8 cellular contexts compared by ENCODE assay signal in the genomic region with DNA sequence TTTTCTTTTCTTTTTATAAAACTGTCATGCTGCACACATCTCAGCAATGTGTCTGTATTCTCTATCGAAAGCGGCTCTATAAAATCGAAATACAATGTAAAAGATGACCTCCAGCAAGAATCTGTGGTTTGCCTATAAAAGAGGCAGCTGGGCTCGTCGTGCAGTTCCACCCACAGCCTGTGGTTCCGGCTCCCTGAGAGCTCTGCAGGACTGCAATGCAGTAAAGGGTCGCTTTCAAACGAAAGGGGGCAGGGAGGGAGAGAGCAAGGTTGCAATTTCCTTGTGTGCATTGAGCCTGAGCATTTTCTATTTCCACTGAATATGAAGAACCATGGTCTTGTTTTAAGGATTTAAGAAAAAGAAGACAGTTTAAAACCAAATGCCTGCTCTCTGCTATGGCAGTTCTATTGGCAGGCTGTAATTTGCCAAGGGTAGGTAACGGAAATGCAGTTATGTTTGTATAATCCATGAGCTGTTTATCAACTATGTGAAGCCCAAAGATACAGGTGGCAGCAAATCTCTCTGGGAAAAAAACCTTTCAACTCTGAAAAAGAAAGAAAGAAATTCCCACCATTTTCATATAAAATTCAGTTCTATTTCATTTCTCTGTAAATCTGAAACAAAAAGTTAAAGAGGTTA.
DNase-seq lines count a peak whose midpoint lies in the region; ATAC-seq and TF ChIP-seq lines count a peak whose summit lies in the region.

No MANE protein-coding gene starts in this region.

- no peak overlapping the region for H2BK12ac ChIP-seq in trophoblast cell (ENCODE audit: low read length)

- H3K27me3 ChIP-seq in SK-N-SH (ENCODE audit: insufficient read depth) (no peaks in the 10 kb centered on the region), MG63 (no peaks in the 10 kb centered on the region), mammary epithelial cell (ENCODE audit: insufficient read depth, low read length) (no peaks in the 10 kb centered on the region), trophoblast cell (ENCODE audit: insufficient read depth, low read length) (no peaks in the 10 kb centered on the region)

- no peak overlapping the region for H2AK5ac ChIP-seq in trophoblast cell (ENCODE audit: low read length)

- peak overlapping the region; percentile 53 for H2BK120ac ChIP-seq in trophoblast cell (ENCODE audit: insufficient read depth, low read length, poor library complexity)

- no peak overlapping the region for H3K18ac ChIP-seq in trophoblast cell (ENCODE audit: low read length)

- H2AFZ ChIP-seq in SK-N-SH (ENCODE audit: low read depth) (no peak overlapping the region), mammary epithelial cell (ENCODE audit: low read depth, low read length) (peak overlapping the region; percentile 71), trophoblast cell (ENCODE audit: insufficient read depth, low read length, poor library complexity) (no peak overlapping the region)

- H3K79me2 ChIP-seq in SK-N-SH (ENCODE audit: insufficient read depth) (no peaks in the 10 kb centered on the region), mammary epithelial cell (ENCODE audit: insufficient read depth, low read length) (no peaks in the 10 kb centered on the region), trophoblast cell (ENCODE audit: control insufficient read depth, insufficient read depth, low read length, poor library complexity) (no peaks in the 10 kb centered on the region)

- no peak overlapping the region for H4K91ac ChIP-seq in trophoblast cell (ENCODE audit: low read depth, low read length)

- peak; percentile 67; the same call in 2 of the 3 replicates for ATAC-seq in SK-N-SH treated with all-trans-retinoic acid at 6 μM for 48 hours
- ATAC-seq in HG03442 (IDR thresholded peaks at IDR 0.05; ENCODE audit: unreplicated experiment) = no peak
- ATAC-seq in left cardiac atrium = no peak

- H3K27ac ChIP-seq in SK-N-SH (ENCODE audit: low read depth in 2 of 2, low read length in 1 of 2) (no peak overlapping the region), mammary epithelial cell (ENCODE audit: insufficient read depth, low read depth, low read length) (peak overlapping the region; percentile 29), trophoblast cell (ENCODE audit: low read depth, low read length) (no peak overlapping the region)

- TF ChIP-seq CTCF in SK-N-SH (IDR thresholded peaks at IDR 0.05) (no peak), mammary epithelial cell (conservative IDR thresholded peaks at IDR 0.05 in 1 of 2, IDR thresholded peaks at IDR 0.05 in 1 of 2; ENCODE audit: extremely low read depth in 1 of 2, insufficient read depth in 1 of 2, low read depth in 1 of 2, low read length in 2 of 2) (peak; percentile 4 to 18)

- H3K4ac ChIP-seq in trophoblast cell (ENCODE audit: low read depth, low read length) = no peak overlapping the region

- H3K9ac ChIP-seq in SK-N-SH (no peak overlapping the region), mammary epithelial cell (ENCODE audit: insufficient read depth, low read length) (no peak overlapping the region), trophoblast cell (ENCODE audit: low read length) (no peak overlapping the region)

- H3K4me2 ChIP-seq in SK-N-SH (no peak overlapping the region), mammary epithelial cell (ENCODE audit: insufficient read depth, low read depth, low read length) (peak overlapping the region; percentile 63), trophoblast cell (ENCODE audit: low read length) (no peak overlapping the region)

- H3K9me2 ChIP-seq in SK-N-SH = 0 out of 2 replicates have a peak, but pooled peaks cover 4% of the 10 kb centered on the region

- H3K4me1 ChIP-seq in SK-N-SH (ENCODE audit: control insufficient read depth in 1 of 2, insufficient read depth in 2 of 2, low read depth in 1 of 2, low read length in 1 of 2) = no peaks in the 10 kb centered on the region
- peaks cover 36% of the 10 kb centered on the region for H3K4me1 ChIP-seq in mammary epithelial cell (ENCODE audit: insufficient read depth, low read length)
- H3K4me1 ChIP-seq in trophoblast cell (ENCODE audit: control insufficient read depth in 1 of 2, insufficient read depth in 2 of 2, low read length in 2 of 2) = peaks cover 4 to 11% of the 10 kb centered on the region in 2 experiments

- H3K36me3 ChIP-seq in SK-N-SH (replicated peaks in 1 of 2; ENCODE audit: control insufficient read depth in 1 of 2, insufficient read depth in 2 of 2, low read length in 1 of 2) (no peaks in the 10 kb centered on the region), MG63 (no peaks in the 10 kb centered on the region), mammary epithelial cell (ENCODE audit: insufficient read depth, low read length) (no peaks in the 10 kb centered on the region), trophoblast cell (ENCODE audit: control insufficient read depth in 1 of 2, insufficient read depth in 2 of 2, low read length in 2 of 2) (no peaks in the 10 kb centered on the region)

- BruUV-seq in mammary epithelial cell (replicated peaks; lab: Mats Ljungman, UMichigan) = no TSS peak

- peaks cover 15% of the 10 kb centered on the region for H3K79me1 ChIP-seq in trophoblast cell (ENCODE audit: low read length)

- H3K9me3 ChIP-seq in SK-N-SH (no peaks in the 10 kb centered on the region), MG63 (no peaks in the 10 kb centered on the region), mammary epithelial cell (replicated peaks; ENCODE audit: insufficient read depth, low read length) (no peaks in the 10 kb centered on the region), trophoblast cell (ENCODE audit: insufficient read depth, low read depth, low read length) (no peaks in the 10 kb centered on the region)

- DNase-seq in SK-N-SH (no peak), MG63 (peak; percentile 32), mammary epithelial cell (no peak), trophoblast cell (no peak), SKM-1 (lab: John Stamatoyannopoulos, UW; ENCODE audit: unreplicated experiment) (no peak), left cardiac atrium (no peak)

- CTCF ChIA-PET in SK-N-SH (lab: Yijun Ruan, JAX) = no interaction called here
- CTCF ChIA-PET in mammary epithelial cell (lab: Charles Lee; ENCODE audit: low non-redundant PET) = no interaction called here

- no peaks in the 10 kb centered on the region for H3F3A ChIP-seq in SK-N-SH (replicated peaks; ENCODE audit: insufficient read depth)

- no peak overlapping the region for H3K14ac ChIP-seq in trophoblast cell (ENCODE audit: low read length)

- H3K4me3 ChIP-seq in SK-N-SH (ENCODE audit: low read depth in 2 of 2, low read length in 1 of 2) (no peak overlapping the region), MG63 (peak overlapping the region; percentile 13), mammary epithelial cell (replicated peaks in 1 of 3; ENCODE audit: insufficient read depth in 1 of 3, low read depth in 2 of 3, low read length in 3 of 3) (peak overlapping the region in 1 of 3 experiments; percentile 2), trophoblast cell (ENCODE audit: low read depth, low read length) (no peak overlapping the region)

- H4K8ac ChIP-seq in trophoblast cell (ENCODE audit: low read depth, low read length) = no peak overlapping the region

- no peak for TF ChIP-seq RAD21 in SK-N-SH (IDR thresholded peaks at IDR 0.05; ENCODE audit: low read length)

- POLR2A ChIA-PET in SK-N-SH (lab: Yijun Ruan, JAX) = no interaction called here

- no peaks in the 10 kb centered on the region for H4K20me1 ChIP-seq in SK-N-SH (ENCODE audit: insufficient read depth)
- no peaks in the 10 kb centered on the region for H4K20me1 ChIP-seq in mammary epithelial cell (ENCODE audit: insufficient read depth, low read length)

- no peak overlapping the region for H2BK5ac ChIP-seq in trophoblast cell (ENCODE audit: low read depth, low read length, poor library complexity)

- dilution Hi-C loops in mammary epithelial cell (cut with HindIII; ENCODE audit: low sequenced_read_pairs) = no loop called here

- H4K12ac ChIP-seq in trophoblast cell (ENCODE audit: low read depth, low read length) = no peak overlapping the region

- in situ Hi-C loops in mammary epithelial cell (cut with MboI; ENCODE audit: low sequenced_read_pairs in 2 of 2) = no loop called here

- WGBS in SK-N-SH (ENCODE audit: low lambda C conversion rate) = 70% methylated on average over 9 of the region's 9 CpGs
- 7% methylated on average over 9 of the region's 9 CpGs for whole genome bisulfite sequencing in mammary epithelial cell (ENCODE audit: low coverage, missing lambda C conversion rate)
- WGBS in trophoblast cell (ENCODE audit: extremely low coverage, insufficient coverage, insufficient read length) = no CpG with 5 or more reads among the region's 9 CpGs

- intact Hi-C loops in mammary epithelial cell (cut with micrococcal nuclease) = no loop called here
- intact Hi-C loops in left cardiac atrium (cut with DNase I) = no loop called here

- no peak for TF ChIP-seq EP300 in SK-N-SH (IDR thresholded peaks at IDR 0.05; ENCODE audit: borderline replicate concordance in 1 of 2, low read depth in 1 of 2, low read length in 1 of 2)

- H3K23ac ChIP-seq in trophoblast cell (ENCODE audit: low read length) = no peak overlapping the region

TF ChIP-seq in SK-N-SH treated with all-trans-retinoic acid at 6 μM for 48 hours, 23 proteins besides CTCF, POLR2A, EP300 and RAD21 (continues in another document):
- no peak for TF ChIP-seq ARNTL (CRISPR knock-in tag; IDR thresholded peaks at IDR 0.05; ENCODE audit: borderline replicate concordance, low read depth)
- no peak for TF ChIP-seq ZFP3 (CRISPR knock-in tag; IDR thresholded peaks at IDR 0.05)
- no peak for TF ChIP-seq PPARA (CRISPR knock-in tag; IDR thresholded peaks at IDR 0.05; ENCODE audit: borderline replicate concordance)
- TF ChIP-seq ISL1 (CRISPR knock-in tag; IDR thresholded peaks at IDR 0.05) = no peak
- TF ChIP-seq ZNF8 (CRISPR knock-in tag; IDR thresholded peaks at IDR 0.05) = no peak

TF ChIP-seq in SK-N-SH, 30 proteins besides CTCF, POLR2A, EP300 and RAD21:
- TF ChIP-seq, protein P1, sequence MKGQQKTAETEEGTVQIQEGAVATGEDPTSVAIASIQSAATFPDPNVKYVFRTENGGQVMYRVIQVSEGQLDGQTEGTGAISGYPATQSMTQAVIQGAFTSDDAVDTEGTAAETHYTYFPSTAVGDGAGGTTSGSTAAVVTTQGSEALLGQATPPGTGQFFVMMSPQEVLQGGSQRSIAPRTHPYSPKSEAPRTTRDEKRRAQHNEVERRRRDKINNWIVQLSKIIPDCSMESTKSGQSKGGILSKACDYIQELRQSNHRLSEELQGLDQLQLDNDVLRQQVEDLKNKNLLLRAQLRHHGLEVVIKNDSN (IDR thresholded peaks at IDR 0.05; ENCODE audit: borderline replicate concordance, low read depth) = no peak
- no peak for TF ChIP-seq FOSL2 (IDR thresholded peaks at IDR 0.05; ENCODE audit: borderline replicate concordance, low read depth)
- TF ChIP-seq, protein P2, sequence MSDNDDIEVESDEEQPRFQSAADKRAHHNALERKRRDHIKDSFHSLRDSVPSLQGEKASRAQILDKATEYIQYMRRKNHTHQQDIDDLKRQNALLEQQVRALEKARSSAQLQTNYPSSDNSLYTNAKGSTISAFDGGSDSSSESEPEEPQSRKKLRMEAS (IDR thresholded peaks at IDR 0.05; ENCODE audit: low read depth) = no peak
